Comparison of ENCODE assay signal across 28 cellular contexts in the genomic region with DNA sequence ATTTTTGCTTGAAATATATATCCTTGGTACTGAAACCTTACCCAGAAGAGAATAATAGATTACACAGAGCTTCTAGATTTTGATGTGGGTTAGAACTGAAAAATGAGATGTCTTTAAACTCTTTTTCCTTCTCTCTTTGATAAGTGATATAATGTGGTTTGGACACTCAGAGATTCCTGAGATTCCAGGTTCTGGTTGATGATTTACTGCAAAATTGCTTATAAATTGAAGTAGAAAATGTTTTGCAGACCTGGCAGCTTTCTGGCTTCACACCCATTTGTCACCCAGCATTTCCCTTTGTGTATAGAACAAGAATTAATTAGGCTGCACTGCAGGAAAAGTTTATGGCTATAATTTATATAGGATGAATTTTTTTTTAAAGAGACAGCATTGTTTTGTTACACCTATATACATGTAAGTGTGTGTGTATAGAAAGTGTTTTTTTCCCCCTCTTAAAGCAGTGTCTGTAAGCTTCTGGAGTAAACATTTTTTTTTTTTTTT. TPM values are rescaled to one million over a fixed set of nuclear protein-coding genes. Genes with fewer than 3 reads are reported as not detected.
DNase-seq lines count a peak whose midpoint lies in the region; ATAC-seq, FAIRE-seq and TF ChIP-seq lines count a peak whose summit lies in the region.
"Had no signal": no experiment of that assay in that cellular context is flagged by ENCODE, and none has a peak within 500 bp of the region (broad histone marks: within the 10 kb centered on the region; RNA-seq: fewer than 3 reads in every experiment).

No MANE protein-coding gene starts in this region.

- peaks cover 5% of the 10 kb centered on the region for H3K36me3 ChIP-seq in A673 (ENCODE audit: insufficient read depth, low read length, poor library complexity, severe bottlenecking)
- peaks cover 5% of the 10 kb centered on the region for H3K36me3 ChIP-seq in astrocyte (ENCODE audit: insufficient read depth, low read length)
- no peaks in the 10 kb centered on the region for H3K36me3 ChIP-seq in mucosa of descending colon (ENCODE audit: low read depth)
- H3K36me3 ChIP-seq: ovary had no signal

- BruUV-seq in A673 (replicated peaks; lab: Mats Ljungman, UMichigan): no TSS peak

- H3K79me1 ChIP-seq in H9 (ENCODE audit: insufficient read depth, low read depth, low read length, poor library complexity, severe bottlenecking): peaks cover 2% of the 10 kb centered on the region

- TF ChIP-seq CTCF in A673 (conservative IDR thresholded peaks at IDR 0.05; ENCODE audit: low read depth, low read length): no peak
- TF ChIP-seq CTCF in H9 (conservative IDR thresholded peaks at IDR 0.05): no peak
- TF ChIP-seq CTCF in astrocyte (IDR thresholded peaks at IDR 0.05; ENCODE audit: insufficient read depth, low read depth, low read length): no peak
- TF ChIP-seq CTCF in mucosa of descending colon (IDR thresholded peaks at IDR 0.05): no peak

- DNase-seq in A673 (ENCODE audit: low spot score) (peak; percentile 3), H9 (no peak), astrocyte (ENCODE audit: low read depth) (peak; percentile 35), mucosa of descending colon (no peak), HEK293T (ENCODE audit: extremely low spot score) (no peak), NCI-H226 (no peak)
- DNase-seq: activated CD4-positive, alpha-beta T cell treated with anti-CD3 and anti-CD28 coated beads, Interleukin-2, amount 10 ng/mL, durations not matched to agents 7 days and 5 days; activated naive CD4-positive, alpha-beta T cell; activated T-cell treated with anti-CD3 and anti-CD28 coated beads, Interleukin-2, amount 50 U/mL, for 24 hours; IMR-90; NCI-H1092 treated with DMSO at 0.1 percent for 48 hours; NCI-H2029 treated with DMSO at 0.1 percent for 48 hours; NCI-H82; ovary; stimulated activated CD4-positive, alpha-beta T cell treated with anti-CD3 and anti-CD28 coated beads, Interleukin-1b, Interleukin-23, amount 100 ng/mL, for 48 hours; stimulated activated CD8-positive, alpha-beta memory T cell treated with anti-CD3 and anti-CD28 coated beads, Interleukin-4, amount 100 ng/mL, for 48 hours; T-helper 9 cell; transverse colon; WERI-Rb-1 had no signal

- H2BK120ac ChIP-seq in H9 (ENCODE audit: low read depth, low read length, poor library complexity, severe bottlenecking): no peak overlapping the region

- H3K18ac ChIP-seq in H9 (ENCODE audit: insufficient read length, low read depth, low read length): no peak overlapping the region

- no peak overlapping the region for H3K9ac ChIP-seq in H9 (ENCODE audit: extremely low read depth, insufficient read length, low read length)
- H3K9ac ChIP-seq in astrocyte (ENCODE audit: low read length): no peak overlapping the region

- no peak overlapping the region for H3K14ac ChIP-seq in H9 (ENCODE audit: insufficient read depth, low read length)

- H3K27me3 ChIP-seq in A673 (replicated peaks; ENCODE audit: insufficient read depth, low read depth, low read length, poor library complexity) (no peaks in the 10 kb centered on the region), H9 (ENCODE audit: insufficient read depth, low read length) (no peaks in the 10 kb centered on the region), astrocyte (ENCODE audit: insufficient read depth, low read length) (no peaks in the 10 kb centered on the region)
- H3K27me3 ChIP-seq: ovary, transverse colon had no signal

- H3K4ac ChIP-seq in H9 (ENCODE audit: low read depth, low read length): no peak overlapping the region

- H3K36me3 Mint-ChIP-seq in H9 (ENCODE audit: insufficient read depth in 1 of 3, low read depth in 3 of 3) (peaks cover 10 to 24% (median 24%) of the 10 kb centered on the region in 3 experiments; a peak in 6 of 7 replicates), astrocyte (ENCODE audit: low read depth, unreplicated experiment) (peaks cover 19% of the 10 kb centered on the region)

- H3K27me3 Mint-ChIP-seq in H9 (ENCODE audit: low read depth): no peaks in the 10 kb centered on the region
- H3K27me3 Mint-ChIP-seq in astrocyte (ENCODE audit: low read depth, unreplicated experiment): no peaks in the 10 kb centered on the region
- H3K27me3 Mint-ChIP-seq: activated CD4-positive, alpha-beta T cell treated with anti-CD3 and anti-CD28 coated beads, Interleukin-2, amount 10 ng/mL, durations not matched to agents 7 days and 5 days; activated T-cell treated with anti-CD3 and anti-CD28 coated beads, Interleukin-2, amount 50 U/mL, for 24 hours; natural killer cell treated with Interleukin-12 subunit alpha and Interleukin-12 subunit beta and Interleukin-15 and Interleukin-18, amount 100 ng/mL, for 72 hours had no signal

- H3K9me3 ChIP-seq in A673 (ENCODE audit: low read depth, low read length, poor library complexity, severe bottlenecking): no peaks in the 10 kb centered on the region
- no peaks in the 10 kb centered on the region for H3K9me3 ChIP-seq in H9 (ENCODE audit: control insufficient read depth, low read depth, low read length)
- no peaks in the 10 kb centered on the region for H3K9me3 ChIP-seq in astrocyte (ENCODE audit: insufficient read depth, low read depth, low read length)
- no peaks in the 10 kb centered on the region for H3K9me3 ChIP-seq in mucosa of descending colon
- H3K9me3 ChIP-seq: ovary, transverse colon had no signal

- H4K91ac ChIP-seq in H9 (ENCODE audit: insufficient read length, low read depth, low read length): no peak overlapping the region

- no peak for FAIRE-seq in astrocyte (lab: Jason Lieb, UNC)
- FAIRE-seq: D721Med, GM12878, islet of Langerhans had no signal

- peak; percentile 39 for ATAC-seq in mucosa of descending colon
- ATAC-seq in HG03280 (IDR thresholded peaks at IDR 0.05; ENCODE audit: unreplicated experiment): no peak
- ATAC-seq: GM12878; natural killer cell treated with Interleukin-12 subunit alpha and Interleukin-12 subunit beta and Interleukin-15 and Interleukin-18, amount 100 ng/mL, for 72 hours had no signal

- POLR2A ChIA-PET in A673 (lab: Charles Lee; ENCODE audit: low non-redundant PET): no interaction called here
- POLR2A ChIA-PET in HEK293T (lab: Yijun Ruan, JAX): no interaction called here

- CTCF ChIA-PET in A673 (lab: Charles Lee) (no interaction called here), HEK293T (lab: Yijun Ruan, JAX) (no interaction called here)

- no peak overlapping the region for H3K4me3 Mint-ChIP-seq in H9
- H3K4me3 Mint-ChIP-seq in astrocyte (ENCODE audit: unreplicated experiment): no peak overlapping the region
- H3K4me3 Mint-ChIP-seq: activated CD4-positive, alpha-beta T cell treated with anti-CD3 and anti-CD28 coated beads, Interleukin-2, amount 10 ng/mL, durations not matched to agents 7 days and 5 days; activated T-cell treated with anti-CD3 and anti-CD28 coated beads, Interleukin-2, amount 50 U/mL, for 24 hours; CD14-positive monocyte; natural killer cell treated with Interleukin-12 subunit alpha and Interleukin-12 subunit beta and Interleukin-15 and Interleukin-18, amount 100 ng/mL, for 72 hours had no signal

- no peak overlapping the region for H3K27ac ChIP-seq in A673 (ENCODE audit: low read depth, low read length, poor library complexity, severe bottlenecking)
- no peak overlapping the region for H3K27ac ChIP-seq in H9 (ENCODE audit: insufficient read length, low read depth, low read length)
- no peak overlapping the region for H3K27ac ChIP-seq in astrocyte (ENCODE audit: low read depth, low read length)
- H3K27ac ChIP-seq: ovary, transverse colon, WERI-Rb-1 had no signal

- H2BK12ac ChIP-seq in H9 (ENCODE audit: insufficient read length, low read depth, low read length): no peak overlapping the region

- no peak overlapping the region for H2BK5ac ChIP-seq in H9 (ENCODE audit: insufficient read length, low read length)

- H4K20me1 ChIP-seq in H9 (ENCODE audit: control insufficient read depth, insufficient read depth, insufficient read length) (no peaks in the 10 kb centered on the region), astrocyte (ENCODE audit: insufficient read depth, low read length) (peaks cover 39% of the 10 kb centered on the region)

- H3T11ph ChIP-seq in H9 (ENCODE audit: low read length): no peak overlapping the region

- H4K8ac ChIP-seq in H9 (replicated peaks; ENCODE audit: insufficient read length, low read depth, low read length): no peak overlapping the region

- H3K4me1 Mint-ChIP-seq in H9 (peaks cover 11 to 18% of the 10 kb centered on the region in 2 experiments), astrocyte (ENCODE audit: low read depth, unreplicated experiment) (peaks cover 19% of the 10 kb centered on the region)

- H2AK5ac ChIP-seq in H9 (ENCODE audit: insufficient read length, low read length): no peak overlapping the region

- no peaks in the 10 kb centered on the region for H3K23me2 ChIP-seq in H9 (ENCODE audit: insufficient read length, low read depth, low read length, poor library complexity, severe bottlenecking)

- H3K23ac ChIP-seq in H9 (ENCODE audit: insufficient read length, low read depth, low read length): no peak overlapping the region

- no peak overlapping the region for H3K4me3 ChIP-seq in A673 (ENCODE audit: low read depth, low read length, poor library complexity, severe bottlenecking)
- no peak overlapping the region for H3K4me3 ChIP-seq in astrocyte (ENCODE audit: insufficient read depth, low read depth, low read length)
- H3K4me3 ChIP-seq in mucosa of descending colon: no peak overlapping the region
- H3K4me3 ChIP-seq: GM12878, ovary, smooth muscle cell, transverse colon had no signal

- H4K5ac ChIP-seq in H9 (ENCODE audit: insufficient read length, low read depth, low read length): no peak overlapping the region

- H3K27ac Mint-ChIP-seq in H9 (peak overlapping the region; percentile 7 to 90 (median 38); a peak in 3 of 7 replicates), astrocyte (ENCODE audit: unreplicated experiment) (no peak overlapping the region)
- H3K27ac Mint-ChIP-seq: activated CD4-positive, alpha-beta T cell treated with anti-CD3 and anti-CD28 coated beads, Interleukin-2, amount 10 ng/mL, durations not matched to agents 7 days and 5 days; activated T-cell treated with anti-CD3 and anti-CD28 coated beads, Interleukin-2, amount 50 U/mL, for 24 hours; natural killer cell treated with Interleukin-12 subunit alpha and Interleukin-12 subunit beta and Interleukin-15 and Interleukin-18, amount 100 ng/mL, for 72 hours had no signal

- H3K9me3 Mint-ChIP-seq in H9 (no peaks in the 10 kb centered on the region), astrocyte (ENCODE audit: unreplicated experiment) (no peaks in the 10 kb centered on the region)
- H3K9me3 Mint-ChIP-seq: activated CD4-positive, alpha-beta T cell treated with anti-CD3 and anti-CD28 coated beads, Interleukin-2, amount 10 ng/mL, durations not matched to agents 7 days and 5 days; activated T-cell treated with anti-CD3 and anti-CD28 coated beads, Interleukin-2, amount 50 U/mL, for 24 hours; CD14-positive monocyte; natural killer cell treated with Interleukin-12 subunit alpha and Interleukin-12 subunit beta and Interleukin-15 and Interleukin-18, amount 100 ng/mL, for 72 hours had no signal

- H3K4me1 ChIP-seq in A673 (ENCODE audit: insufficient read depth, low read length, poor library complexity, severe bottlenecking) (peaks cover 17% of the 10 kb centered on the region), H9 (ENCODE audit: insufficient read depth, low read length) (no peaks in the 10 kb centered on the region), astrocyte (ENCODE audit: insufficient read depth, low read length) (no peaks in the 10 kb centered on the region), mucosa of descending colon (ENCODE audit: low read depth) (no peaks in the 10 kb centered on the region)

- H3K79me2 ChIP-seq in H9 (ENCODE audit: insufficient read depth, low read length): no peaks in the 10 kb centered on the region
- H3K79me2 ChIP-seq in astrocyte (ENCODE audit: insufficient read depth, low read length): peaks cover 49% of the 10 kb centered on the region

- intact Hi-C loops in A673 (cut with micrococcal nuclease; ENCODE audit: unreplicated experiment) (no loop called here), mucosa of descending colon (cut with DNase I, micrococcal nuclease) (no loop called here)

- H2BK15ac ChIP-seq in H9 (ENCODE audit: low read depth, low read length): no peak overlapping the region

- no peak overlapping the region for H3K56ac ChIP-seq in H9 (ENCODE audit: insufficient read length, low read depth, low read length)

- H3K4me2 ChIP-seq in H9 (ENCODE audit: insufficient read depth, insufficient read length, low read length) (no peak overlapping the region), astrocyte (ENCODE audit: low read length) (no peak overlapping the region)
- H3K4me2 ChIP-seq: smooth muscle cell had no signal

- H2AFZ ChIP-seq in H9 (ENCODE audit: low read length) (no peak overlapping the region), astrocyte (ENCODE audit: low read depth, low read length) (no peak overlapping the region)

- H2BK20ac ChIP-seq in H9 (ENCODE audit: low read depth, low read length, poor library complexity, severe bottlenecking): no peak overlapping the region

RNA-seq across cellular contexts. Expression of gene AATF, which starts 23.5 kb away (rescaled TPM):
- total RNA-seq in A673 (2021): 51.3 and 54.7 TPM in 2 replicates
- total RNA-seq in H9 (2021): 69.6 and 74.9 TPM in 2 replicates
- total RNA-seq in astrocyte: 47.1 and 49.1 TPM in 2 replicates
- 10 to 100 TPM; 35.6 to 47.2 (median 37.9) TPM for total RNA-seq in mucosa of descending colon

RNA-seq across cellular contexts. Expression of gene LHX1, which starts 35.0 kb away (rescaled TPM):
- total RNA-seq in A673 (2021) (not detected in 2 replicates), H9 (2021) (0.20 and 0.22 TPM in 2 replicates), astrocyte (10.8 and 11.8 TPM in 2 replicates), mucosa of descending colon (not detected)
- total RNA-seq: activated CD4-positive, alpha-beta T cell treated with anti-CD3 and anti-CD28 coated beads, Interleukin-2, amount 10 ng/mL, durations not matched to agents 7 days and 5 days; GM12878; IMR-90; liver; mononuclear cell; smooth muscle cell; transverse colon had no signal

Comparison
In these comparisons a context has a peak if more than half of its experiments do, and no peak if none do; other contexts are left out.
1. DNase-seq: peak in A673 (single experiment) and astrocyte (single experiment); none in H9 (single experiment), mucosa of descending colon (0 of 3), HEK293T (single experiment) and NCI-H226 (single experiment).